In the genomic region with DNA sequence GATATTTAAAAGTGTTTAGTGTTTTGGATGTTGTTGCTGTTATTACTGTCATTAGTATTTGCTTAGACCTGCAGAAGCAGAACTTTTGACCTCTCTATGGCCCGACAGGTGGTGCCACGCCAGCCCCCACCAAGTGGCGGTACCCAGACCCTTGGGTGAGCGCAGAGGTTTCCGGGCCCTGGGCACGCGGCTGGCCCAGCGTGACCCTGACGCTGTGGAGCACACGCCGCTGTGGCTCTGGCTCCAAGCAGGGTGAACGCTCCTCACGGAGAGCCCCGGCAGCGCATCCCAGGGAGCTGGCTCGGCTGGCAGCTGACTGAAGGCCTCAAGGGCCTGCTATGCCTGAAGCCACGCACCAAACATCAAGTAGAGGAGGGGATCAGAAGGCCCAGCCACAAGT, we compare ENCODE assay signal across 24 cellular contexts. TPM values are rescaled to one million over a fixed set of nuclear protein-coding genes. Genes with fewer than 3 reads are reported as not detected.
"Had no signal": no experiment of that assay in that cellular context is flagged by ENCODE, and none has a peak within 500 bp of the region (broad histone marks: within the 10 kb centered on the region; RNA-seq: fewer than 3 reads in every experiment).

No MANE protein-coding gene starts in this region.

- H3K4me3 Mint-ChIP-seq: activated CD8-positive, alpha-beta memory T cell treated with anti-CD3 and anti-CD28 coated beads, Interleukin-2, amount 10 ng/mL, durations not matched to agents 7 days and 5 days; activated naive CD4-positive, alpha-beta T cell treated with anti-CD3 and anti-CD28 coated beads, Interleukin-2, amount 50 U/mL, for 24 hours; activated T-cell treated with anti-CD3 and anti-CD28 coated beads, Interleukin-2, amount 50 U/mL, for 24 hours; brain; central memory CD8-positive, alpha-beta T cell; immature natural killer cell; mesothelial cell of epicardium; neural progenitor cell had no signal

- H3K27me3 Mint-ChIP-seq: activated CD8-positive, alpha-beta memory T cell treated with anti-CD3 and anti-CD28 coated beads, Interleukin-2, amount 10 ng/mL, durations not matched to agents 7 days and 5 days; activated naive CD4-positive, alpha-beta T cell treated with anti-CD3 and anti-CD28 coated beads, Interleukin-2, amount 50 U/mL, for 24 hours; activated T-cell treated with anti-CD3 and anti-CD28 coated beads, Interleukin-2, amount 50 U/mL, for 24 hours; brain; central memory CD8-positive, alpha-beta T cell had no signal

- H3K4me1 Mint-ChIP-seq: central memory CD8-positive, alpha-beta T cell; immature natural killer cell; mesothelial cell of epicardium; neural progenitor cell had no signal

- ATAC-seq: activated CD8-positive, alpha-beta memory T cell treated with anti-CD3 and anti-CD28 coated beads, Interleukin-2, amount 10 ng/mL, durations not matched to agents 7 days and 5 days; left cardiac atrium; lower lobe of right lung; right lobe of liver; upper lobe of right lung had no signal

- H3K9me3 Mint-ChIP-seq: activated naive CD4-positive, alpha-beta T cell treated with anti-CD3 and anti-CD28 coated beads, Interleukin-2, amount 50 U/mL, for 24 hours; activated T-cell treated with anti-CD3 and anti-CD28 coated beads, Interleukin-2, amount 50 U/mL, for 24 hours; brain; central memory CD8-positive, alpha-beta T cell; immature natural killer cell; mesothelial cell of epicardium had no signal

- H3K27ac Mint-ChIP-seq: activated CD8-positive, alpha-beta memory T cell treated with anti-CD3 and anti-CD28 coated beads, Interleukin-2, amount 10 ng/mL, durations not matched to agents 7 days and 5 days; activated naive CD4-positive, alpha-beta T cell treated with anti-CD3 and anti-CD28 coated beads, Interleukin-2, amount 50 U/mL, for 24 hours; activated T-cell treated with anti-CD3 and anti-CD28 coated beads, Interleukin-2, amount 50 U/mL, for 24 hours; brain; immature natural killer cell; mesothelial cell of epicardium; neural progenitor cell had no signal

- DNase-seq: activated CD4-positive, alpha-beta T cell treated with anti-CD3 and anti-CD28 coated beads for 1 hour; activated CD4-positive, alpha-beta T cell treated with anti-CD3 and anti-CD28 coated beads, Interleukin-2, amount 50 U/mL, for 48 hours; activated CD8-positive, alpha-beta memory T cell treated with anti-CD3 and anti-CD28 coated beads, Interleukin-2, amount 10 ng/mL, durations not matched to agents 7 days and 5 days; activated effector memory CD4-positive, alpha-beta T cell treated with Interleukin-2 at 50 U/mL for 16 hours; activated T-cell treated with anti-CD3 and anti-CD28 coated beads, Interleukin-2, amount 50 U/mL, for 24 hours; amniotic stem cell; cortex of kidney; effector CD8-positive, alpha-beta T cell; foreskin melanocyte; immature natural killer cell; left cardiac atrium; lower lobe of right lung; ovary; stomach; T1000; testis; upper lobe of right lung had no signal

RNA-seq across cellular contexts. Expression of a gene that starts 22.6 kb away (rescaled TPM):
- total RNA-seq: activated CD8-positive, alpha-beta memory T cell treated with anti-CD3 and anti-CD28 coated beads, Interleukin-2, amount 10 ng/mL, durations not matched to agents 7 days and 5 days; left cardiac atrium; lower lobe of right lung; mesothelial cell of epicardium; ovary; pulmonary artery endothelial cell; upper lobe of right lung had no signal
